In genomic region chr3:54550216-54550977, GRCh38 we compare ENCODE assay signal across 24 cellular contexts.
"Had no signal": no experiment of that assay in that cellular context is flagged by ENCODE, and none has a peak within 500 bp of the region (broad histone marks: within the 10 kb centered on the region; RNA-seq: fewer than 3 reads in every experiment).

No MANE protein-coding gene starts in this region.

- H3K27ac ChIP-seq: brain microvascular endothelial cell, foreskin keratinocyte, left lung, psoas muscle, skin epidermis, vagina had no signal

- H3K4me1 Mint-ChIP-seq: activated CD4-positive, alpha-beta T cell treated with anti-CD3 and anti-CD28 coated beads, Interleukin-2, amount 10 ng/mL, durations not matched to agents 24 days and 14 days; activated naive CD8-positive, alpha-beta T cell treated with anti-CD3 and anti-CD28 coated beads, Interleukin-2, amount 50 U/mL, for 24 hours; endodermal cell; nephron progenitor cell; stimulated activated naive CD8-positive, alpha-beta T cell treated with anti-CD3 and anti-CD28 coated beads, Interleukin-15, amount 100 ng/mL, for 72 hours had no signal

- H3K27ac Mint-ChIP-seq: activated CD4-positive, alpha-beta T cell treated with anti-CD3 and anti-CD28 coated beads, Interleukin-2, amount 10 ng/mL, durations not matched to agents 24 days and 14 days; activated CD8-positive, alpha-beta T cell treated with anti-CD3 and anti-CD28 coated beads for 36 hours; activated naive CD4-positive, alpha-beta T cell treated with anti-CD3 and anti-CD28 coated beads for 36 hours; activated naive CD8-positive, alpha-beta T cell treated with anti-CD3 and anti-CD28 coated beads, Interleukin-2, amount 50 U/mL, for 24 hours; activated T-cell treated with anti-CD3 and anti-CD28 coated beads, Interleukin-2, amount 50 U/mL, for 24 hours; activated T-helper 2 cell treated with anti-CD3 and anti-CD28 coated beads, Interferon-gamma antibody, Interleukin-2, Interleukin-4, amounts not matched to agents 10 μg/mL and 5 μg/mL and 100 μg/mL, durations not matched to agents 14 hours and 24 hours and 36 hours; endodermal cell; nephron progenitor cell; stimulated activated naive CD8-positive, alpha-beta T cell treated with anti-CD3 and anti-CD28 coated beads, Interleukin-15, amount 100 ng/mL, for 72 hours had no signal

- H3K27me3 Mint-ChIP-seq: activated CD4-positive, alpha-beta T cell treated with anti-CD3 and anti-CD28 coated beads, Interleukin-2, amount 10 ng/mL, durations not matched to agents 24 days and 14 days; activated CD8-positive, alpha-beta T cell treated with anti-CD3 and anti-CD28 coated beads for 36 hours; activated naive CD8-positive, alpha-beta T cell treated with anti-CD3 and anti-CD28 coated beads, Interleukin-2, amount 50 U/mL, for 24 hours; activated T-cell treated with anti-CD3 and anti-CD28 coated beads, Interleukin-2, amount 50 U/mL, for 24 hours; stimulated activated naive CD8-positive, alpha-beta T cell treated with anti-CD3 and anti-CD28 coated beads, Interleukin-15, amount 100 ng/mL, for 72 hours had no signal

- H3K9me3 ChIP-seq: left lung, psoas muscle, vagina had no signal

- H3K27me3 ChIP-seq: brain microvascular endothelial cell, foreskin keratinocyte, left lung, vagina had no signal

- H3K4me1 ChIP-seq: foreskin keratinocyte, left lung, psoas muscle, vagina had no signal

- DNase-seq: activated CD4-positive, alpha-beta T cell treated with anti-CD3 and anti-CD28 coated beads, Interleukin-2, amount 10 ng/mL, durations not matched to agents 24 days and 14 days; activated CD8-positive, alpha-beta T cell treated with anti-CD3 and anti-CD28 coated beads for 36 hours; activated naive CD4-positive, alpha-beta T cell treated with anti-CD3 and anti-CD28 coated beads for 36 hours; activated naive CD8-positive, alpha-beta T cell treated with anti-CD3 and anti-CD28 coated beads, Interleukin-2, amount 50 U/mL, for 24 hours; activated T-cell treated with anti-CD3 and anti-CD28 coated beads, Interleukin-2, amount 50 U/mL, for 24 hours; aorta; brain microvascular endothelial cell; central memory CD4-positive, alpha-beta T cell; endodermal cell; foreskin keratinocyte; kidney; left lung; mammary epithelial cell; midbrain; nephron progenitor cell; psoas muscle; right cardiac atrium; stimulated activated CD4-positive, alpha-beta T cell treated with anti-CD3 and anti-CD28 coated beads, Interleukin-2, amount 100 ng/mL, for 48 hours; stimulated activated naive CD8-positive, alpha-beta T cell treated with anti-CD3 and anti-CD28 coated beads, Interleukin-15, amount 100 ng/mL, for 72 hours; T1000; trophoblast cell had no signal

- H3K9me3 Mint-ChIP-seq: activated CD4-positive, alpha-beta T cell treated with anti-CD3 and anti-CD28 coated beads, Interleukin-2, amount 10 ng/mL, durations not matched to agents 24 days and 14 days; activated CD8-positive, alpha-beta T cell treated with anti-CD3 and anti-CD28 coated beads for 36 hours; activated naive CD8-positive, alpha-beta T cell treated with anti-CD3 and anti-CD28 coated beads, Interleukin-2, amount 50 U/mL, for 24 hours; activated T-cell treated with anti-CD3 and anti-CD28 coated beads, Interleukin-2, amount 50 U/mL, for 24 hours; activated T-helper 2 cell treated with anti-CD3 and anti-CD28 coated beads, Interferon-gamma antibody, Interleukin-2, Interleukin-4, amounts not matched to agents 10 μg/mL and 5 μg/mL and 100 μg/mL, durations not matched to agents 14 hours and 24 hours and 36 hours; endodermal cell; nephron progenitor cell; stimulated activated naive CD8-positive, alpha-beta T cell treated with anti-CD3 and anti-CD28 coated beads, Interleukin-15, amount 100 ng/mL, for 72 hours had no signal

- H3K36me3 ChIP-seq: brain microvascular endothelial cell, left lung, vagina had no signal

- H3K4me3 ChIP-seq: left lung, psoas muscle, skin epidermis, vagina had no signal

- H3K4me3 Mint-ChIP-seq: activated CD4-positive, alpha-beta T cell treated with anti-CD3 and anti-CD28 coated beads, Interleukin-2, amount 10 ng/mL, durations not matched to agents 24 days and 14 days; activated CD8-positive, alpha-beta T cell treated with anti-CD3 and anti-CD28 coated beads for 36 hours; activated naive CD4-positive, alpha-beta T cell treated with anti-CD3 and anti-CD28 coated beads for 36 hours; activated naive CD8-positive, alpha-beta T cell treated with anti-CD3 and anti-CD28 coated beads, Interleukin-2, amount 50 U/mL, for 24 hours; activated T-cell treated with anti-CD3 and anti-CD28 coated beads, Interleukin-2, amount 50 U/mL, for 24 hours; endodermal cell; nephron progenitor cell; stimulated activated naive CD8-positive, alpha-beta T cell treated with anti-CD3 and anti-CD28 coated beads, Interleukin-15, amount 100 ng/mL, for 72 hours had no signal
